ENCODE assay signal across 18 cellular contexts in the genomic region with DNA sequence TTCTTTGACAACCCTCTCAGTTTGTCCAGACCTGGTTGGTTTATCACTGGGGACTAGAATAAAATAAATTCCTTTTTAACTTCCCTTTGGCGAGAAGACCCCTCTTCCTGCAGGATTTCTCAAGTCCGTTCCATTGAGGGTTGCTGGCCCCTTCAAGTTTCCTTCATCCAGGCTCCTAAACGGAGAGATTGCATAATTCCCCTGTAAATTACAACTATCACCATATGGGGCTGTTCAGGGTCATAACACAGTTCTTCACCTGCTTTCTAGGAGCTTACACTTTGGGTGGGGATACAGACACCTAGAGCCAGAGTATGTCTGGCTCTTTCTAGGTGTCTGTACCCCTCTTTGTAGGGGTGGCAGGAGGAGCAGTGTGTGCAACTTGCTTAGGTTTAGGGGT.
"Had no signal": no experiment of that assay in that cellular context is flagged by ENCODE, and none has a peak within 500 bp of the region (broad histone marks: within the 10 kb centered on the region; RNA-seq: fewer than 3 reads in every experiment).

No MANE protein-coding gene starts in this region.

- ATAC-seq: activated CD4-positive, alpha-beta T cell treated with anti-CD3 and anti-CD28 coated beads for 36 hours; activated CD8-positive, alpha-beta T cell treated with anti-CD3 and anti-CD28 coated beads, Interleukin-2, amount 10 ng/mL, durations not matched to agents 7 days and 5 days; body of pancreas; left ventricle myocardium superior; pancreas; stimulated activated memory B cell treated with anti-CD40 and anti-IgM and Interleukin-4, amounts not matched to agents 10 μg/mL and 1 μg/mL and 100 μg/mL, for 72 hours had no signal

- H3K9me3 ChIP-seq: body of pancreas, esophagus squamous epithelium, pancreas, tibial artery, uterus had no signal

- H3K4me3 ChIP-seq: body of pancreas, esophagus squamous epithelium, pancreas, tibial artery, uterus had no signal

- H3K9me3 Mint-ChIP-seq: activated naive CD8-positive, alpha-beta T cell treated with anti-CD3 and anti-CD28 coated beads for 36 hours; stimulated activated memory B cell treated with anti-CD40 and anti-IgM and Interleukin-4, amounts not matched to agents 10 μg/mL and 1 μg/mL and 100 μg/mL, for 72 hours had no signal

- H3K27me3 ChIP-seq: body of pancreas, esophagus squamous epithelium, pancreas, tibial artery, uterus had no signal

- H3K27me3 Mint-ChIP-seq: activated CD4-positive, alpha-beta T cell treated with anti-CD3 and anti-CD28 coated beads for 36 hours; activated naive CD8-positive, alpha-beta T cell treated with anti-CD3 and anti-CD28 coated beads for 36 hours; stimulated activated memory B cell treated with anti-CD40 and anti-IgM and Interleukin-4, amounts not matched to agents 10 μg/mL and 1 μg/mL and 100 μg/mL, for 72 hours had no signal

- H3K4me3 Mint-ChIP-seq: activated CD4-positive, alpha-beta T cell treated with anti-CD3 and anti-CD28 coated beads for 36 hours; activated CD8-positive, alpha-beta T cell treated with anti-CD3 and anti-CD28 coated beads, Interleukin-2, amount 10 ng/mL, durations not matched to agents 7 days and 5 days; activated naive CD8-positive, alpha-beta T cell treated with anti-CD3 and anti-CD28 coated beads for 36 hours; nephron progenitor cell; stimulated activated memory B cell treated with anti-CD40 and anti-IgM and Interleukin-4, amounts not matched to agents 10 μg/mL and 1 μg/mL and 100 μg/mL, for 72 hours had no signal

- H3K36me3 ChIP-seq: pancreas, uterus had no signal

- H3K27ac ChIP-seq: body of pancreas, esophagus squamous epithelium, pancreas, tibial artery had no signal

- H3K27ac Mint-ChIP-seq: activated CD4-positive, alpha-beta T cell treated with anti-CD3 and anti-CD28 coated beads for 36 hours; activated CD8-positive, alpha-beta T cell treated with anti-CD3 and anti-CD28 coated beads, Interleukin-2, amount 10 ng/mL, durations not matched to agents 7 days and 5 days; activated naive CD8-positive, alpha-beta T cell treated with anti-CD3 and anti-CD28 coated beads for 36 hours; nephron progenitor cell; stimulated activated memory B cell treated with anti-CD40 and anti-IgM and Interleukin-4, amounts not matched to agents 10 μg/mL and 1 μg/mL and 100 μg/mL, for 72 hours had no signal

- DNase-seq: activated CD4-positive, alpha-beta T cell treated with anti-CD3 and anti-CD28 coated beads for 36 hours; activated CD8-positive, alpha-beta memory T cell treated with anti-CD3 and anti-CD28 coated beads, Interleukin-2, amount 50 U/mL, for 4 hours; activated CD8-positive, alpha-beta T cell treated with anti-CD3 and anti-CD28 coated beads, Interleukin-2, amount 10 ng/mL, durations not matched to agents 7 days and 5 days; activated naive CD8-positive, alpha-beta T cell treated with anti-CD3 and anti-CD28 coated beads for 36 hours; activated T-cell treated with anti-CD3 and anti-CD28 coated beads, Interleukin-2, amount 50 U/mL, for 48 hours; amygdala; body of pancreas; caudate nucleus; esophagus squamous epithelium; hippocampal formation; kidney glomerular epithelial cell; left ventricle myocardium superior; nephron progenitor cell; pancreas; stimulated activated CD4-positive, alpha-beta T cell treated with anti-CD3 and anti-CD28 coated beads, Interleukin-1b, Interleukin-23, amount 100 ng/mL, for 48 hours; tibial artery; uterus had no signal
